Comparison of ENCODE assay signal across 16 cellular contexts in the genomic region with DNA sequence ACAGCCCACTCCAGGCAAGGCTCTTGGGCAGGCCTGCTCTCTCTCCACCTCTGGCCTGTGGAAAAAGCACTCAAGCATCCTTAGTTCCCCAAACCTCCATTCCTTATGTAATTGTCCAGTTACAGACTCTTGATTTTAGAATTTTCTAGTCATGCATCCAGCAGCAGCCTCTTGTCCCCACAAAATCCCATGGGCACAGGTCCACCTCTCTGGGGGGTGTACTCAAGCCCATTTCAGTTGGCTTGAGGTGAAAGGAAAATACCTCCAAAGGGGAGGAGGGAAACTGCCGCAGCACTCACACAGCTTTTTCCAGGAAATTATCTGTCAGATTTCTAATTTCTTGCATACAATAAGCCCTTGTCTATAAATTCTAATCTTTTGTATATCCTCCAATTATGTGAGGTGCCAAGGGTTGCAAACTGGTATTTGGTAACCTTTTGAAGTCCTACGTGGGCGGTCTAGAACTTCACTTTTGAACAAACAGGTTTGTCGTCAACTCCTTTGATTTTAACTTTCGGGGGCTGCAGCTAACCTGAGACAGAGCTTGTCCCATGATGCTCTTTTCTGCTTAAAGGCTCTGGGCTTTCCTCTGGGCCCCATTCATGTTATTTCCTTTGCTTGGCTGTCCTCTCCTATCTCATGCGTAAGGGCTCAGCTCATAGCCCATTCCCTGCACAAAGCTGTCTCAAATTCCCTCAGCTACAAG.
DNase-seq lines count a peak whose midpoint lies in the region; ATAC-seq lines count a peak whose summit lies in the region.
"Had no signal": no experiment of that assay in that cellular context is flagged by ENCODE, and none has a peak within 500 bp of the region (broad histone marks: within the 10 kb centered on the region; RNA-seq: fewer than 3 reads in every experiment).

No MANE protein-coding gene starts in this region.

- ATAC-seq in naive thymus-derived CD8-positive, alpha-beta T cell: peak; percentile 92 to 97
- no peak for ATAC-seq in GM18907 (IDR thresholded peaks at IDR 0.05; ENCODE audit: unreplicated experiment)

- peaks cover 25 to 46% (median 38%) of the 10 kb centered on the region in 4 donors for H3K4me1 Mint-ChIP-seq in naive thymus-derived CD8-positive, alpha-beta T cell

- H3K36me3 Mint-ChIP-seq in naive thymus-derived CD8-positive, alpha-beta T cell: no peaks in the 10 kb centered on the region

- DNase-seq in activated CD4-positive, alpha-beta T cell treated with anti-CD3 and anti-CD28 coated beads for 48 hours: peak; percentile 16
- DNase-seq in activated CD4-positive, alpha-beta T cell treated with anti-CD3 and anti-CD28 coated beads, Interleukin-2, amount 50 U/mL, for 4 hours: no peak
- peak; percentile 15 for DNase-seq in stimulated activated CD4-positive, alpha-beta T cell treated with anti-CD3 and anti-CD28 coated beads, Interleukin-15, amount 100 ng/mL, for 24 hours
- no peak for DNase-seq in stimulated activated CD4-positive, alpha-beta T cell treated with anti-CD3 and anti-CD28 coated beads, Interleukin-4, amount 100 ng/mL, for 24 hours
- DNase-seq in naive thymus-derived CD8-positive, alpha-beta T cell: peak in 7 of 10 donors; percentile 25 to 80 (median 51)
- DNase-seq in retina: no peak
- DNase-seq in SHP77 treated with DMSO at 0.1 percent for 48 hours (lab: John Stamatoyannopoulos, UW): no peak
- DNase-seq: 8988T, H7, IMR-90, Kasumi-1, NCI-H1417, NCI-H2029, NCI-H510A, NCI-H82 had no signal

- H3K27me3 Mint-ChIP-seq in naive thymus-derived CD8-positive, alpha-beta T cell: no peaks in the 10 kb centered on the region

- POLR2A ChIA-PET in naive thymus-derived CD8-positive, alpha-beta T cell (lab: Charles Lee): interaction anchor here (1.7 to 2.0 kb wide), 2 partner anchors 46 to 74 kb away, joined by 5 to 11 read pairs; no protein-coding TSS in a partner anchor

- H3K4me3 Mint-ChIP-seq in naive thymus-derived CD8-positive, alpha-beta T cell: peak overlapping the region in 9 of 10 donors; percentile 20 to 83 (median 57)

- H3K9me3 Mint-ChIP-seq in naive thymus-derived CD8-positive, alpha-beta T cell: peaks cover 0 to 12% (median 0%) of the 10 kb centered on the region in 9 donors

- peak overlapping the region; percentile 81 to 97 (median 92) for H3K27ac Mint-ChIP-seq in naive thymus-derived CD8-positive, alpha-beta T cell

Comparison
In these comparisons a context has a peak if more than half of its experiments do, and no peak if none do; other contexts are left out.
1. DNase-seq: peak in activated CD4-positive, alpha-beta T cell treated with anti-CD3 and anti-CD28 coated beads for 48 hours (single experiment), stimulated activated CD4-positive, alpha-beta T cell treated with anti-CD3 and anti-CD28 coated beads, Interleukin-15, amount 100 ng/mL, for 24 hours (single experiment) and naive thymus-derived CD8-positive, alpha-beta T cell (7 of 10); none in activated CD4-positive, alpha-beta T cell treated with anti-CD3 and anti-CD28 coated beads, Interleukin-2, amount 50 U/mL, for 4 hours (0 of 2), stimulated activated CD4-positive, alpha-beta T cell treated with anti-CD3 and anti-CD28 coated beads, Interleukin-4, amount 100 ng/mL, for 24 hours (single experiment), retina (single experiment) and SHP77 treated with DMSO at 0.1 percent for 48 hours (single experiment).